13 cellular contexts compared by ENCODE assay signal in genomic region chr12:114848661-114849060, GRCh38.
DNase-seq lines count a peak whose midpoint lies in the region; ATAC-seq and TF ChIP-seq lines count a peak whose summit lies in the region.
"Had no signal": no experiment of that assay in that cellular context is flagged by ENCODE, and none has a peak within 500 bp of the region (broad histone marks: within the 10 kb centered on the region; RNA-seq: fewer than 3 reads in every experiment).

No MANE protein-coding gene starts in this region.

- H3K4me3 ChIP-seq in adipocyte (ENCODE audit: low read length) = no peak overlapping the region
- H3K4me3 ChIP-seq in fibroblast of villous mesenchyme (ENCODE audit: low read depth, low read length) = no peak overlapping the region
- no peak overlapping the region for H3K4me3 ChIP-seq in skeletal muscle satellite cell (ENCODE audit: low read length)
- H3K4me3 ChIP-seq in suprapubic skin = no peak overlapping the region
- H3K4me3 ChIP-seq: esophagus muscularis mucosa, psoas muscle had no signal

- H3K36me3 ChIP-seq in adipocyte (ENCODE audit: control insufficient read depth, insufficient read depth, low read length, severe bottlenecking) (no peaks in the 10 kb centered on the region), skeletal muscle satellite cell (ENCODE audit: insufficient read depth, low read length) (no peaks in the 10 kb centered on the region), suprapubic skin (no peaks in the 10 kb centered on the region)
- H3K36me3 ChIP-seq: esophagus muscularis mucosa had no signal

- peak overlapping the region; percentile 23 for H3K4me2 ChIP-seq in skeletal muscle satellite cell (ENCODE audit: low read length)

- H3K27me3 ChIP-seq in adipocyte (replicated peaks; ENCODE audit: control insufficient read depth, insufficient read depth, low read length) (peaks cover 4% of the 10 kb centered on the region), skeletal muscle satellite cell (ENCODE audit: control insufficient read depth, insufficient read depth, low read length) (no peaks in the 10 kb centered on the region), suprapubic skin (no peaks in the 10 kb centered on the region)
- H3K27me3 ChIP-seq: esophagus muscularis mucosa had no signal

- no peak for TF ChIP-seq POLR2A in suprapubic skin (IDR thresholded peaks at IDR 0.05)

- no peak for TF ChIP-seq EP300 in suprapubic skin (IDR thresholded peaks at IDR 0.05)

- ATAC-seq in HG02938 (IDR thresholded peaks at IDR 0.05; ENCODE audit: unreplicated experiment) = no peak
- ATAC-seq: stimulated activated effector memory CD8-positive, alpha-beta T cell treated with anti-CD3 and anti-CD28 coated beads, Interleukin-12 subunit alpha, Interleukin-12 subunit beta, amount 100 ng/mL, for 72 hours had no signal

- TF ChIP-seq CTCF in fibroblast of villous mesenchyme (IDR thresholded peaks at IDR 0.05; ENCODE audit: insufficient read depth, low read depth, low read length) = no peak
- no peak for TF ChIP-seq CTCF in suprapubic skin (IDR thresholded peaks at IDR 0.05)

- H3K4me1 ChIP-seq in adipocyte (ENCODE audit: control insufficient read depth, insufficient read depth, low read length) (peaks cover 14% of the 10 kb centered on the region), skeletal muscle satellite cell (ENCODE audit: control insufficient read depth, insufficient read depth, low read length) (peaks cover 11% of the 10 kb centered on the region), suprapubic skin (no peaks in the 10 kb centered on the region)
- H3K4me1 ChIP-seq: esophagus muscularis mucosa, psoas muscle had no signal

- H3K9me3 ChIP-seq in adipocyte (ENCODE audit: control insufficient read depth, low read length) (no peaks in the 10 kb centered on the region), skeletal muscle satellite cell (replicated peaks; ENCODE audit: low read length) (no peaks in the 10 kb centered on the region), suprapubic skin (no peaks in the 10 kb centered on the region)
- H3K9me3 ChIP-seq: esophagus muscularis mucosa, psoas muscle had no signal

- DNase-seq in EH (ENCODE audit: low read depth) (peak; percentile 73), adipocyte (ENCODE audit: low read depth) (peak; percentile 83), fibroblast of villous mesenchyme (ENCODE audit: low read depth) (peak; percentile 72), suprapubic skin (ENCODE audit: low spot score in 2 of 2) (no peak), HPDE6-E6E7 (ENCODE audit: extremely low spot score) (no peak)
- DNase-seq: activated naive CD4-positive, alpha-beta T cell treated with anti-CD3 and anti-CD28 coated beads, Interleukin-2, amount 10 ng/mL, durations not matched to agents 7 days and 5 days; NCI-H1417; psoas muscle; stimulated activated CD4-positive, alpha-beta T cell treated with anti-CD3 and anti-CD28 coated beads, Interleukin-4, amount 100 ng/mL, for 1 hour had no signal

- WGBS in suprapubic skin = 54% methylated on average over 1 of the region's 1 CpG

- H3K27ac ChIP-seq in suprapubic skin = no peak overlapping the region
- H3K27ac ChIP-seq: esophagus muscularis mucosa, psoas muscle had no signal

- H3K9ac ChIP-seq in adipocyte (ENCODE audit: low read length) (no peak overlapping the region), skeletal muscle satellite cell (ENCODE audit: low read depth, low read length) (no peak overlapping the region)

Comparison
In these comparisons a context has a peak if more than half of its experiments do, and no peak if none do; other contexts are left out.
1. DNase-seq: peak in EH (single experiment), adipocyte (single experiment) and fibroblast of villous mesenchyme (single experiment); none in suprapubic skin (0 of 2) and HPDE6-E6E7 (single experiment).